In the genomic region with DNA sequence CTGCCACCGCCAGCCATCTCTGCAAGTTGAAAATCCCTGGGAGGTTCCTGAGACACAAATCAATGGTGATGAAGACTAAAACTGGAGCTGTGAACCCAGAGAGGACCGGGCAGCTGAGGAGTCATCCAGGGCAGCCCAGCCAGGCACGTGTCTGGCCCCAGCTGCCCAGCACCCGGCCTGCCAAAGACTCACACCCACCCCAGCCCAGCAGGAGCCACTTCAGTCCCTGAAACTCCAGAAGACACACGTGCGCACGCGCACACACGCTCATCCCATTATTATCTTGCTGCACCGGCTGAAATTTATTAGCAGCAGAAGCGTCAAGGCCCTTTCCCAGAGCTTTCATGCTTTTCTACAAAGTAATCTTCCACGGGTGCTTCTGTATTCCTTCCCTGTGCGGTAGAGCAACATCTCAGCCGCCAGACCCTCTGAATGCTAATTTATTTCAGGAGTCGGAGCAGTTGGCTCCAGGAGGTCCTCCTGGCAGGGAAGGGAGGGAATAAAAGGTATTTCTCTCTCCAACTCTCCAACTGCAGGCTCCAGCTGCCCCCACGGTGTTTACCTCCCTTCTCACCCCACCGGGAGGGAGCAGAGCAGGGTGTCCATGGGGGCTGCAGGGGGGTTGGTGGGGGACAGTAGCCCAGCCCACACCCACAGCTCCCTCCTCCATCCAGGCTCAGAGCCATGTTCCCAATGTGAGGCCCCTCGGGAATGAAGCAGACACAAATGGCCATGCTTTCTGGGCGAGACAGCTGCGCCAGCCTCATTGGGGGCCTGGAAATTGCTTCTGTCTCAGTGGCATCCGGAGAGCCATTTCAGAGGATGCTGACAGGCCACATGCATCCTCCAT, we compare ENCODE assay signal across 23 cellular contexts. TPM values are rescaled to one million over a fixed set of nuclear protein-coding genes. Genes with fewer than 3 reads are reported as not detected.
DNase-seq lines count a peak whose midpoint lies in the region; ATAC-seq and TF ChIP-seq lines count a peak whose summit lies in the region.
"Had no signal": no experiment of that assay in that cellular context is flagged by ENCODE, and none has a peak within 500 bp of the region (broad histone marks: within the 10 kb centered on the region; RNA-seq: fewer than 3 reads in every experiment).

No MANE protein-coding gene starts in this region.

- no peak overlapping the region for H3K9ac ChIP-seq in neural progenitor cell
- H3K9ac ChIP-seq: KMS-11 had no signal

- H3K36me3 ChIP-seq in neural progenitor cell = no peaks in the 10 kb centered on the region
- H3K36me3 ChIP-seq: ascending aorta had no signal

- no peak overlapping the region for H3K27ac Mint-ChIP-seq in neural progenitor cell
- H3K27ac Mint-ChIP-seq: activated CD4-positive, alpha-beta T cell treated with anti-CD3 and anti-CD28 coated beads, Interleukin-2, amount 10 ng/mL, durations not matched to agents 7 days and 5 days; activated naive CD4-positive, alpha-beta T cell treated with anti-CD3 and anti-CD28 coated beads for 36 hours; H9 had no signal

- peak overlapping the region; percentile 26 for H2AFZ ChIP-seq in neural progenitor cell (replicated peaks)

- no peaks in the 10 kb centered on the region for H3K36me3 Mint-ChIP-seq in neural progenitor cell

- H3K27me3 ChIP-seq in neural progenitor cell = no peaks in the 10 kb centered on the region
- H3K27me3 ChIP-seq: ascending aorta, foreskin keratinocyte had no signal

- peaks cover 20% of the 10 kb centered on the region for H3K4me1 Mint-ChIP-seq in neural progenitor cell
- H3K4me1 Mint-ChIP-seq: activated CD4-positive, alpha-beta T cell treated with anti-CD3 and anti-CD28 coated beads, Interleukin-2, amount 10 ng/mL, durations not matched to agents 7 days and 5 days had no signal

- peak overlapping the region; percentile 6 for H3K4me2 ChIP-seq in neural progenitor cell
- H3K4me2 ChIP-seq: KMS-11 had no signal

- H3K4me1 ChIP-seq in neural progenitor cell = no peaks in the 10 kb centered on the region
- H3K4me1 ChIP-seq: ascending aorta, foreskin keratinocyte had no signal

- H4K20me1 ChIP-seq in neural progenitor cell (ENCODE audit: low read depth) = no peaks in the 10 kb centered on the region

- peaks cover 22% of the 10 kb centered on the region for H3K9me3 Mint-ChIP-seq in neural progenitor cell

- no peaks in the 10 kb centered on the region for H3F3A ChIP-seq in neural progenitor cell (ENCODE audit: low read depth)

- no peak overlapping the region for H3K4me3 ChIP-seq in neural progenitor cell
- H3K4me3 ChIP-seq: ascending aorta had no signal

- no peaks in the 10 kb centered on the region for H3K9me3 ChIP-seq in neural progenitor cell (ENCODE audit: low read depth)

- no peak overlapping the region for H3K4me3 Mint-ChIP-seq in neural progenitor cell
- H3K4me3 Mint-ChIP-seq: activated CD4-positive, alpha-beta T cell treated with anti-CD3 and anti-CD28 coated beads, Interleukin-2, amount 10 ng/mL, durations not matched to agents 7 days and 5 days; activated naive CD4-positive, alpha-beta T cell treated with anti-CD3 and anti-CD28 coated beads for 36 hours; H9 had no signal

- peaks cover 17% of the 10 kb centered on the region for H3K27me3 Mint-ChIP-seq in neural progenitor cell (ENCODE audit: insufficient read depth, low read depth)
- H3K27me3 Mint-ChIP-seq: activated CD4-positive, alpha-beta T cell treated with anti-CD3 and anti-CD28 coated beads, Interleukin-2, amount 10 ng/mL, durations not matched to agents 7 days and 5 days had no signal

- no peak overlapping the region for H3K27ac ChIP-seq in neural progenitor cell
- H3K27ac ChIP-seq: ascending aorta, foreskin keratinocyte, KMS-11 had no signal

- ATAC-seq in HG02870 (IDR thresholded peaks at IDR 0.05; ENCODE audit: unreplicated experiment) (no peak), HG02610 (IDR thresholded peaks at IDR 0.05; ENCODE audit: unreplicated experiment) (no peak)
- ATAC-seq: foreskin keratinocyte, left cardiac atrium, sciatic nerve had no signal

- DNase-seq in COR-L47 (lab: John Stamatoyannopoulos, UW) = peak; percentile 18
- DNase-seq in NCI-H1417 treated with DMSO at 0.1 percent for 48 hours (lab: John Stamatoyannopoulos, UW) = peak; percentile 3
- peak; percentile 88 to 97 for DNase-seq in NCI-H524 (lab: John Stamatoyannopoulos, UW)
- no peak for DNase-seq in neural progenitor cell (ENCODE audit: low spot score)
- no peak for DNase-seq in occipital lobe (lab: John Stamatoyannopoulos, UW)
- no peak for DNase-seq in 8988T
- DNase-seq: activated CD4-positive, alpha-beta T cell treated with anti-CD3 and anti-CD28 coated beads, Interleukin-2, amount 10 ng/mL, durations not matched to agents 7 days and 5 days; activated naive CD4-positive, alpha-beta T cell treated with anti-CD3 and anti-CD28 coated beads for 36 hours; Calu3; foreskin keratinocyte; H9; left cardiac atrium; NCI-H1105 treated with DMSO at 0.1 percent for 48 hours; NK-92 treated with Interleukin-12 subunit alpha and Interleukin-12 subunit beta, amount 100 ng/mL, for 24 hours; nucleus accumbens; stimulated activated CD4-positive, alpha-beta T cell treated with anti-CD3 and anti-CD28 coated beads, Interleukin-2, amount 100 ng/mL, for 24 hours had no signal

- no peaks in the 10 kb centered on the region for H3K79me2 ChIP-seq in neural progenitor cell (ENCODE audit: low read depth)

- TF ChIP-seq CTCF in neural progenitor cell (IDR thresholded peaks at IDR 0.05) = no peak

RNA-seq across cellular contexts. Expression of a gene that starts 59.9 kb away (rescaled TPM):
- 0.30 and 1.6 TPM in 2 replicates for total RNA-seq in neural progenitor cell (ENCODE audit: low replicate concordance)
- total RNA-seq in occipital lobe = 7.8 TPM
- total RNA-seq: activated CD4-positive, alpha-beta T cell treated with anti-CD3 and anti-CD28 coated beads, Interleukin-2, amount 10 ng/mL, durations not matched to agents 7 days and 5 days; activated naive CD4-positive, alpha-beta T cell treated with anti-CD3 and anti-CD28 coated beads for 36 hours; ascending aorta; Calu3; foreskin keratinocyte; left cardiac atrium; RPMI7951; sciatic nerve had no signal

RNA-seq across cellular contexts. Expression of a gene that starts 60.0 kb away (rescaled TPM):
- total RNA-seq in neural progenitor cell (ENCODE audit: low replicate concordance) (not detected in 2 replicates), occipital lobe (not detected)
- total RNA-seq: activated CD4-positive, alpha-beta T cell treated with anti-CD3 and anti-CD28 coated beads, Interleukin-2, amount 10 ng/mL, durations not matched to agents 7 days and 5 days; activated naive CD4-positive, alpha-beta T cell treated with anti-CD3 and anti-CD28 coated beads for 36 hours; Calu3; foreskin keratinocyte; H9; left cardiac atrium; mononuclear cell; RPMI7951; sciatic nerve had no signal

Comparison
In these comparisons a context has a peak if more than half of its experiments do, and no peak if none do; other contexts are left out.
1. DNase-seq: peak in COR-L47 (single experiment), NCI-H1417 treated with DMSO at 0.1 percent for 48 hours (single experiment) and NCI-H524 (2 of 2); none in neural progenitor cell (single experiment), occipital lobe (single experiment) and 8988T (single experiment).